10 cellular contexts compared by ENCODE assay signal in genomic region chr2:47269316-47270232, GRCh38.
DNase-seq lines count a peak whose midpoint lies in the region; ATAC-seq lines count a peak whose summit lies in the region.
"Had no signal": no experiment of that assay in that cellular context is flagged by ENCODE, and none has a peak within 500 bp of the region (broad histone marks: within the 10 kb centered on the region; RNA-seq: fewer than 3 reads in every experiment).

No MANE protein-coding gene starts in this region.

- ATAC-seq in left ventricle myocardium superior (peak; percentile 11), HG03432 (IDR thresholded peaks at IDR 0.05; ENCODE audit: unreplicated experiment) (no peak)

- 0 out of 2 replicates have a peak, but pooled peaks cover 3% of the 10 kb centered on the region for H3K79me2 ChIP-seq in GM23248 (ENCODE audit: insufficient read depth)

- H3K4me1 ChIP-seq in GM23248 (ENCODE audit: insufficient read depth) (peaks cover 23% of the 10 kb centered on the region), adipocyte (ENCODE audit: control insufficient read depth, insufficient read depth, low read length) (peaks cover 27% of the 10 kb centered on the region), skeletal muscle satellite cell (ENCODE audit: control insufficient read depth, insufficient read depth, low read length) (peaks cover 35% of the 10 kb centered on the region)

- 14 to 19% methylated on average over 5 of the region's 5 CpGs for WGBS in GM23248 (ENCODE audit: low coverage in 1 of 2, low lambda C conversion rate in 2 of 2, missing lambda C conversion rate in 2 of 2), 2 experiments

- no peaks in the 10 kb centered on the region for H4K20me1 ChIP-seq in GM23248 (ENCODE audit: insufficient read depth)

- H3K36me3 ChIP-seq in GM23248 (ENCODE audit: low read depth), result no peaks in the 10 kb centered on the region
- no peaks in the 10 kb centered on the region for H3K36me3 ChIP-seq in adipocyte (ENCODE audit: control insufficient read depth, insufficient read depth, low read length, severe bottlenecking)
- H3K36me3 ChIP-seq in skeletal muscle satellite cell (ENCODE audit: insufficient read depth, low read length), result no peaks in the 10 kb centered on the region

- no peaks in the 10 kb centered on the region for H3K9me3 ChIP-seq in GM23248 (ENCODE audit: low read depth)
- no peaks in the 10 kb centered on the region for H3K9me3 ChIP-seq in adipocyte (ENCODE audit: control insufficient read depth, low read length)
- H3K9me3 ChIP-seq in skeletal muscle satellite cell (replicated peaks; ENCODE audit: low read length), result no peaks in the 10 kb centered on the region

- in situ Hi-C loops in GM23248 (cut with MboI), result no loop called here
- in situ Hi-C loops in KBM-7 (cut with MboI; ENCODE audit: low pct_unique_long_range_greater_than_20kb, low sequenced_read_pairs), result no loop called here

- H3K27ac ChIP-seq in GM23248, result peak overlapping the region; percentile 80
- H3K27ac ChIP-seq: HL-60 had no signal

- no peaks in the 10 kb centered on the region for H3K9me2 ChIP-seq in GM23248 (ENCODE audit: insufficient read depth)

- H3K4me3 ChIP-seq in GM23248 (no peak overlapping the region), adipocyte (ENCODE audit: low read length) (no peak overlapping the region), skeletal muscle satellite cell (ENCODE audit: low read length) (no peak overlapping the region)

- peaks cover 22% of the 10 kb centered on the region for H3F3A ChIP-seq in GM23248 (ENCODE audit: insufficient read depth)

- DNase-seq in GM23248, result peak; percentile 99
- peak; percentile 90 for DNase-seq in adipocyte (ENCODE audit: low read depth)
- DNase-seq in left ventricle myocardium superior, result peak; percentile 48
- no peak for DNase-seq in KBM-7
- no peak for DNase-seq in COR-L47 (lab: John Stamatoyannopoulos, UW)
- no peak for DNase-seq in NCI-H2196 treated with DMSO at 0.1 percent for 48 hours (lab: John Stamatoyannopoulos, UW; ENCODE audit: unreplicated experiment)
- DNase-seq: endodermal cell had no signal

- H3K27me3 ChIP-seq in GM23248 (replicated peaks; ENCODE audit: insufficient read depth), result no peaks in the 10 kb centered on the region
- H3K27me3 ChIP-seq in adipocyte (replicated peaks; ENCODE audit: control insufficient read depth, insufficient read depth, low read length), result no peaks in the 10 kb centered on the region
- H3K27me3 ChIP-seq in skeletal muscle satellite cell (ENCODE audit: control insufficient read depth, insufficient read depth, low read length), result no peaks in the 10 kb centered on the region

- H3K9ac ChIP-seq in GM23248 (peak overlapping the region; percentile 49), adipocyte (ENCODE audit: low read length) (peak overlapping the region; percentile 28), skeletal muscle satellite cell (ENCODE audit: low read depth, low read length) (peak overlapping the region; percentile 57)

- intact Hi-C loops in left ventricle myocardium superior (cut with micrococcal nuclease), result no loop called here

- peak overlapping the region; percentile 72 for H2AFZ ChIP-seq in GM23248

- H3K4me2 ChIP-seq in GM23248 (ENCODE audit: unreplicated experiment), result peak overlapping the region; percentile 15
- peak overlapping the region; percentile 32 for H3K4me2 ChIP-seq in skeletal muscle satellite cell (ENCODE audit: low read length)

Comparison
In these comparisons a context has a peak if more than half of its experiments do, and no peak if none do; other contexts are left out.
1. DNase-seq: peak in GM23248 (single experiment), adipocyte (single experiment) and left ventricle myocardium superior (single experiment); none in KBM-7 (single experiment), COR-L47 (single experiment) and NCI-H2196 treated with DMSO at 0.1 percent for 48 hours (single experiment).
2. Peak in every context shown above with its lines, with median percentiles within 50 percentile points of each other: H3K9ac ChIP-seq.